In the genomic region with DNA sequence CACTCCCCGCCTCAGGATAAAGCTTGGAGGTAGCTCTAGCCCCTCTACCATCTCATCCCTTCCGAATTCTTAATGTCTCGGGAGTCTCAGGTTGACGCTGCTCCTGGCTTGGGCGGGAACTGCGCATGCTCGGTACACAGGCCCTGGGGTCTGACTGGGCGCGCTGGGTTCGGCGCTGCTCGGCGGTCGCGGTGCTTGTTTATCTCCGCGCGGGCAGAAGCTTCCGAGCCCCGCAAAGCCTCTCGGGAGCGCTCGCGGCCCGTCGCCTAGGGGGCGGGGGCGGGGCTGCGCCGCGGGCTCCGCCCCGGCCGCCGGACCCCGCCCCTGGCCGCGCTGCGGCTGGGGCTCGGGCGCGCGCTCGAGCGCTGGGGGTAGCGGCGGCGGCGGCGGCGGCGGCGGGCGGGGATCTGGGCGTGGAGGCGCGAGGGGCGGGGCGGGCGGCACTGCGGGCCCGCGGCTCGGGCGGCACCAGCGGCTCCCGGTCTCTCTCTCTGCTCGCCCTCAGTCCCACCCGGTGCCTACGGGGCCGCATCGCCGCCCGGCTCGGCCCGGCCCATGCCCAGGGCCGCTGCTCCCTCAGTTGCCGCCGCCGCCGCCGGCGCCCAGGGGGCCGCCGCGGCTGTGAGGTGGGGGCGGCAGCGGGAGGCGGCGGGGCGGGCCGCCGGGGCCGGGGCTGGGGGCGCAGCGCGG, we compare ENCODE assay signal across 1 cellular context.
TF ChIP-seq lines count a peak whose summit lies in the region.

A gene (plus strand): TSS at position 443 of the 690 bp plus-strand sequence. CDS start 302 bp downstream, outside the sequence.

TF ChIP-seq in K562, 482 proteins besides CTCF, POLR2A, EP300 and RAD21 (continued from another document and continues in another):
- TF ChIP-seq ZNF121 (CRISPR knock-in tag; conservative IDR thresholded peaks at IDR 0.05) (no peak), NFRKB (IDR thresholded peaks at IDR 0.05; ENCODE audit: low read depth) (0 out of 2 replicates have a peak, but pooled peaks have one; percentile 6), NR2C2 (CRISPR knock-in tag; IDR thresholded peaks at IDR 0.05) (no peak), NR2C2 (tag; IDR thresholded peaks at IDR 0.05) (no peak), POLR2G (IDR thresholded peaks at IDR 0.05; ENCODE audit: low read depth, low read length) (peak; percentile 76), FOXK1 (CRISPR knock-in tag; IDR thresholded peaks at IDR 0.05; ENCODE audit: borderline replicate concordance) (0 out of 2 replicates have a peak, but pooled peaks have one; percentile 66), SRSF1 (IDR thresholded peaks at IDR 0.05; ENCODE audit: low read depth, low read length) (no peak), C11orf30 (IDR thresholded peaks at IDR 0.05; ENCODE audit: low read depth) (no peak), HDGF (IDR thresholded peaks at IDR 0.05) (no peak), RCOR1 (IDR thresholded peaks at IDR 0.05; ENCODE audit: borderline replicate concordance in 1 of 2, low read depth in 2 of 2, low read length in 2 of 2) (no peak), ZKSCAN3 (CRISPR knock-in tag; IDR thresholded peaks at IDR 0.05) (no peak), JUNB (CRISPR knock-in tag; conservative IDR thresholded peaks at IDR 0.05) (no peak), POLR2H (tag; IDR thresholded peaks at IDR 0.05; ENCODE audit: low read depth) (peak; percentile 51; the same call in 1 of the 2 replicates), FOXK2 (conservative IDR thresholded peaks at IDR 0.05 in 1 of 2, IDR thresholded peaks at IDR 0.05 in 1 of 2; ENCODE audit: low read depth in 2 of 2) (peak; percentile 95 to 97), RBBP5 (IDR thresholded peaks at IDR 0.05; ENCODE audit: borderline replicate concordance, insufficient read depth, low read length, poor library complexity, severe bottlenecking) (peak; percentile 40), CCNT2 (IDR thresholded peaks at IDR 0.05; ENCODE audit: borderline replicate concordance, extremely low read depth, insufficient read length, low read depth, low read length) (peak; percentile 24), GATAD2B (IDR thresholded peaks at IDR 0.05; ENCODE audit: borderline replicate concordance) (no peak), ZNF143 (CRISPR knock-in tag; IDR thresholded peaks at IDR 0.05) (peak; percentile 70), GABPA (tag; conservative IDR thresholded peaks at IDR 0.05; ENCODE audit: low read depth) (peak; percentile 20; the same call in 1 of the 2 replicates), SRSF3 (IDR thresholded peaks at IDR 0.05; ENCODE audit: insufficient read depth, low read length) (no peak), HDAC1 (IDR thresholded peaks at IDR 0.05) (0 out of 4 replicates have a peak, but pooled peaks of 1 of the 2 experiments have one; percentile 1), PHF8 (IDR thresholded peaks at IDR 0.05; ENCODE audit: borderline replicate concordance, low read length) (peak; percentile 1; the same call in 1 of the 2 replicates), PTTG1 (tag; IDR thresholded peaks at IDR 0.05; ENCODE audit: low read depth) (no peak), GATAD2A (IDR thresholded peaks at IDR 0.05) (no peak)
- TF ChIP-seq, protein P1, sequence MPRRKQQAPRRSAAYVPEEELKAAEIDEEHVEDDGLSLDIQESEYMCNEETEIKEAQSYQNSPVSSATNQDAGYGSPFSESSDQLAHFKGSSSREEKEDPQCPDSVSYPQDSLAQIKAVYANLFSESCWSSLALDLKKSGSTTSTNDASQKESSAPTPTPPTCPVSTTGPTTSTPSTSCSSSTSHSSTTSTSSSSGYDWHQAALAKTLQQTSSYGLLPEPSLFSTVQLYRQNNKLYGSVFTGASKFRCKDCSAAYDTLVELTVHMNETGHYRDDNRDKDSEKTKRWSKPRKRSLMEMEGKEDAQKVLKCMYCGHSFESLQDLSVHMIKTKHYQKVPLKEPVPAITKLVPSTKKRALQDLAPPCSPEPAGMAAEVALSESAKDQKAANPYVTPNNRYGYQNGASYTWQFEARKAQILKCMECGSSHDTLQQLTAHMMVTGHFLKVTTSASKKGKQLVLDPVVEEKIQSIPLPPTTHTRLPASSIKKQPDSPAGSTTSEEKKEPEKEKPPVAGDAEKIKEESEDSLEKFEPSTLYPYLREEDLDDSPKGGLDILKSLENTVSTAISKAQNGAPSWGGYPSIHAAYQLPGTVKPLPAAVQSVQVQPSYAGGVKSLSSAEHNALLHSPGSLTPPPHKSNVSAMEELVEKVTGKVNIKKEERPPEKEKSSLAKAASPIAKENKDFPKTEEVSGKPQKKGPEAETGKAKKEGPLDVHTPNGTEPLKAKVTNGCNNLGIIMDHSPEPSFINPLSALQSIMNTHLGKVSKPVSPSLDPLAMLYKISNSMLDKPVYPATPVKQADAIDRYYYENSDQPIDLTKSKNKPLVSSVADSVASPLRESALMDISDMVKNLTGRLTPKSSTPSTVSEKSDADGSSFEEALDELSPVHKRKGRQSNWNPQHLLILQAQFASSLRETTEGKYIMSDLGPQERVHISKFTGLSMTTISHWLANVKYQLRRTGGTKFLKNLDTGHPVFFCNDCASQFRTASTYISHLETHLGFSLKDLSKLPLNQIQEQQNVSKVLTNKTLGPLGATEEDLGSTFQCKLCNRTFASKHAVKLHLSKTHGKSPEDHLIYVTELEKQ (CRISPR knock-in tag; IDR thresholded peaks at IDR 0.05), result no peak
- TF ChIP-seq, protein P2, sequence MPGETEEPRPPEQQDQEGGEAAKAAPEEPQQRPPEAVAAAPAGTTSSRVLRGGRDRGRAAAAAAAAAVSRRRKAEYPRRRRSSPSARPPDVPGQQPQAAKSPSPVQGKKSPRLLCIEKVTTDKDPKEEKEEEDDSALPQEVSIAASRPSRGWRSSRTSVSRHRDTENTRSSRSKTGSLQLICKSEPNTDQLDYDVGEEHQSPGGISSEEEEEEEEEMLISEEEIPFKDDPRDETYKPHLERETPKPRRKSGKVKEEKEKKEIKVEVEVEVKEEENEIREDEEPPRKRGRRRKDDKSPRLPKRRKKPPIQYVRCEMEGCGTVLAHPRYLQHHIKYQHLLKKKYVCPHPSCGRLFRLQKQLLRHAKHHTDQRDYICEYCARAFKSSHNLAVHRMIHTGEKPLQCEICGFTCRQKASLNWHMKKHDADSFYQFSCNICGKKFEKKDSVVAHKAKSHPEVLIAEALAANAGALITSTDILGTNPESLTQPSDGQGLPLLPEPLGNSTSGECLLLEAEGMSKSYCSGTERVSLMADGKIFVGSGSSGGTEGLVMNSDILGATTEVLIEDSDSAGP (CRISPR knock-in tag; IDR thresholded peaks at IDR 0.05), result no peak
- TF ChIP-seq, protein P3, sequence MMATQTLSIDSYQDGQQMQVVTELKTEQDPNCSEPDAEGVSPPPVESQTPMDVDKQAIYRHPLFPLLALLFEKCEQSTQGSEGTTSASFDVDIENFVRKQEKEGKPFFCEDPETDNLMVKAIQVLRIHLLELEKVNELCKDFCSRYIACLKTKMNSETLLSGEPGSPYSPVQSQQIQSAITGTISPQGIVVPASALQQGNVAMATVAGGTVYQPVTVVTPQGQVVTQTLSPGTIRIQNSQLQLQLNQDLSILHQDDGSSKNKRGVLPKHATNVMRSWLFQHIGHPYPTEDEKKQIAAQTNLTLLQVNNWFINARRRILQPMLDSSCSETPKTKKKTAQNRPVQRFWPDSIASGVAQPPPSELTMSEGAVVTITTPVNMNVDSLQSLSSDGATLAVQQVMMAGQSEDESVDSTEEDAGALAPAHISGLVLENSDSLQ (IDR thresholded peaks at IDR 0.05), result no peak
- TF ChIP-seq, protein P4, sequence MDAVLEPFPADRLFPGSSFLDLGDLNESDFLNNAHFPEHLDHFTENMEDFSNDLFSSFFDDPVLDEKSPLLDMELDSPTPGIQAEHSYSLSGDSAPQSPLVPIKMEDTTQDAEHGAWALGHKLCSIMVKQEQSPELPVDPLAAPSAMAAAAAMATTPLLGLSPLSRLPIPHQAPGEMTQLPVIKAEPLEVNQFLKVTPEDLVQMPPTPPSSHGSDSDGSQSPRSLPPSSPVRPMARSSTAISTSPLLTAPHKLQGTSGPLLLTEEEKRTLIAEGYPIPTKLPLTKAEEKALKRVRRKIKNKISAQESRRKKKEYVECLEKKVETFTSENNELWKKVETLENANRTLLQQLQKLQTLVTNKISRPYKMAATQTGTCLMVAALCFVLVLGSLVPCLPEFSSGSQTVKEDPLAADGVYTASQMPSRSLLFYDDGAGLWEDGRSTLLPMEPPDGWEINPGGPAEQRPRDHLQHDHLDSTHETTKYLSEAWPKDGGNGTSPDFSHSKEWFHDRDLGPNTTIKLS (IDR thresholded peaks at IDR 0.05; ENCODE audit: borderline replicate concordance, low read depth), result no peak
- TF ChIP-seq, protein P5, sequence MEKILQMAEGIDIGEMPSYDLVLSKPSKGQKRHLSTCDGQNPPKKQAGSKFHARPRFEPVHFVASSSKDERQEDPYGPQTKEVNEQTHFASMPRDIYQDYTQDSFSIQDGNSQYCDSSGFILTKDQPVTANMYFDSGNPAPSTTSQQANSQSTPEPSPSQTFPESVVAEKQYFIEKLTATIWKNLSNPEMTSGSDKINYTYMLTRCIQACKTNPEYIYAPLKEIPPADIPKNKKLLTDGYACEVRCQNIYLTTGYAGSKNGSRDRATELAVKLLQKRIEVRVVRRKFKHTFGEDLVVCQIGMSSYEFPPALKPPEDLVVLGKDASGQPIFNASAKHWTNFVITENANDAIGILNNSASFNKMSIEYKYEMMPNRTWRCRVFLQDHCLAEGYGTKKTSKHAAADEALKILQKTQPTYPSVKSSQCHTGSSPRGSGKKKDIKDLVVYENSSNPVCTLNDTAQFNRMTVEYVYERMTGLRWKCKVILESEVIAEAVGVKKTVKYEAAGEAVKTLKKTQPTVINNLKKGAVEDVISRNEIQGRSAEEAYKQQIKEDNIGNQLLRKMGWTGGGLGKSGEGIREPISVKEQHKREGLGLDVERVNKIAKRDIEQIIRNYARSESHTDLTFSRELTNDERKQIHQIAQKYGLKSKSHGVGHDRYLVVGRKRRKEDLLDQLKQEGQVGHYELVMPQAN (IDR thresholded peaks at IDR 0.05; ENCODE audit: borderline replicate concordance), result 0 out of 2 replicates have a peak, but pooled peaks have one; percentile 63
- TF ChIP-seq, protein P6, sequence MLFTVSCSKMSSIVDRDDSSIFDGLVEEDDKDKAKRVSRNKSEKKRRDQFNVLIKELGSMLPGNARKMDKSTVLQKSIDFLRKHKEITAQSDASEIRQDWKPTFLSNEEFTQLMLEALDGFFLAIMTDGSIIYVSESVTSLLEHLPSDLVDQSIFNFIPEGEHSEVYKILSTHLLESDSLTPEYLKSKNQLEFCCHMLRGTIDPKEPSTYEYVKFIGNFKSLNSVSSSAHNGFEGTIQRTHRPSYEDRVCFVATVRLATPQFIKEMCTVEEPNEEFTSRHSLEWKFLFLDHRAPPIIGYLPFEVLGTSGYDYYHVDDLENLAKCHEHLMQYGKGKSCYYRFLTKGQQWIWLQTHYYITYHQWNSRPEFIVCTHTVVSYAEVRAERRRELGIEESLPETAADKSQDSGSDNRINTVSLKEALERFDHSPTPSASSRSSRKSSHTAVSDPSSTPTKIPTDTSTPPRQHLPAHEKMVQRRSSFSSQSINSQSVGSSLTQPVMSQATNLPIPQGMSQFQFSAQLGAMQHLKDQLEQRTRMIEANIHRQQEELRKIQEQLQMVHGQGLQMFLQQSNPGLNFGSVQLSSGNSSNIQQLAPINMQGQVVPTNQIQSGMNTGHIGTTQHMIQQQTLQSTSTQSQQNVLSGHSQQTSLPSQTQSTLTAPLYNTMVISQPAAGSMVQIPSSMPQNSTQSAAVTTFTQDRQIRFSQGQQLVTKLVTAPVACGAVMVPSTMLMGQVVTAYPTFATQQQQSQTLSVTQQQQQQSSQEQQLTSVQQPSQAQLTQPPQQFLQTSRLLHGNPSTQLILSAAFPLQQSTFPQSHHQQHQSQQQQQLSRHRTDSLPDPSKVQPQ (CRISPR knock-in tag; IDR thresholded peaks at IDR 0.05; ENCODE audit: borderline replicate concordance), result no peak
- TF ChIP-seq, protein P7, sequence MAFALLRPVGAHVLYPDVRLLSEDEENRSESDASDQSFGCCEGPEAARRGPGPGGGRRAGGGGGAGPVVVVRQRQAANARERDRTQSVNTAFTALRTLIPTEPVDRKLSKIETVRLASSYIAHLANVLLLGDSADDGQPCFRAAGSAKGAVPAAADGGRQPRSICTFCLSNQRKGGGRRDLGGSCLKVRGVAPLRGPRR (CRISPR knock-in tag; IDR thresholded peaks at IDR 0.05), result no peak
- TF ChIP-seq, protein P8, sequence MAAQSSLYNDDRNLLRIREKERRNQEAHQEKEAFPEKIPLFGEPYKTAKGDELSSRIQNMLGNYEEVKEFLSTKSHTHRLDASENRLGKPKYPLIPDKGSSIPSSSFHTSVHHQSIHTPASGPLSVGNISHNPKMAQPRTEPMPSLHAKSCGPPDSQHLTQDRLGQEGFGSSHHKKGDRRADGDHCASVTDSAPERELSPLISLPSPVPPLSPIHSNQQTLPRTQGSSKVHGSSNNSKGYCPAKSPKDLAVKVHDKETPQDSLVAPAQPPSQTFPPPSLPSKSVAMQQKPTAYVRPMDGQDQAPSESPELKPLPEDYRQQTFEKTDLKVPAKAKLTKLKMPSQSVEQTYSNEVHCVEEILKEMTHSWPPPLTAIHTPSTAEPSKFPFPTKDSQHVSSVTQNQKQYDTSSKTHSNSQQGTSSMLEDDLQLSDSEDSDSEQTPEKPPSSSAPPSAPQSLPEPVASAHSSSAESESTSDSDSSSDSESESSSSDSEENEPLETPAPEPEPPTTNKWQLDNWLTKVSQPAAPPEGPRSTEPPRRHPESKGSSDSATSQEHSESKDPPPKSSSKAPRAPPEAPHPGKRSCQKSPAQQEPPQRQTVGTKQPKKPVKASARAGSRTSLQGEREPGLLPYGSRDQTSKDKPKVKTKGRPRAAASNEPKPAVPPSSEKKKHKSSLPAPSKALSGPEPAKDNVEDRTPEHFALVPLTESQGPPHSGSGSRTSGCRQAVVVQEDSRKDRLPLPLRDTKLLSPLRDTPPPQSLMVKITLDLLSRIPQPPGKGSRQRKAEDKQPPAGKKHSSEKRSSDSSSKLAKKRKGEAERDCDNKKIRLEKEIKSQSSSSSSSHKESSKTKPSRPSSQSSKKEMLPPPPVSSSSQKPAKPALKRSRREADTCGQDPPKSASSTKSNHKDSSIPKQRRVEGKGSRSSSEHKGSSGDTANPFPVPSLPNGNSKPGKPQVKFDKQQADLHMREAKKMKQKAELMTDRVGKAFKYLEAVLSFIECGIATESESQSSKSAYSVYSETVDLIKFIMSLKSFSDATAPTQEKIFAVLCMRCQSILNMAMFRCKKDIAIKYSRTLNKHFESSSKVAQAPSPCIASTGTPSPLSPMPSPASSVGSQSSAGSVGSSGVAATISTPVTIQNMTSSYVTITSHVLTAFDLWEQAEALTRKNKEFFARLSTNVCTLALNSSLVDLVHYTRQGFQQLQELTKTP (IDR thresholded peaks at IDR 0.05; ENCODE audit: low read depth in 1 of 2, partially characterized antibody in 2 of 2), result peak in 1 of 2 experiments; percentile 6
- TF ChIP-seq, protein P9, sequence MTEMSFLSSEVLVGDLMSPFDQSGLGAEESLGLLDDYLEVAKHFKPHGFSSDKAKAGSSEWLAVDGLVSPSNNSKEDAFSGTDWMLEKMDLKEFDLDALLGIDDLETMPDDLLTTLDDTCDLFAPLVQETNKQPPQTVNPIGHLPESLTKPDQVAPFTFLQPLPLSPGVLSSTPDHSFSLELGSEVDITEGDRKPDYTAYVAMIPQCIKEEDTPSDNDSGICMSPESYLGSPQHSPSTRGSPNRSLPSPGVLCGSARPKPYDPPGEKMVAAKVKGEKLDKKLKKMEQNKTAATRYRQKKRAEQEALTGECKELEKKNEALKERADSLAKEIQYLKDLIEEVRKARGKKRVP (CRISPR knock-in tag; IDR thresholded peaks at IDR 0.05), result 0 out of 2 replicates have a peak, but pooled peaks have one; percentile 36
- TF ChIP-seq, protein P10, sequence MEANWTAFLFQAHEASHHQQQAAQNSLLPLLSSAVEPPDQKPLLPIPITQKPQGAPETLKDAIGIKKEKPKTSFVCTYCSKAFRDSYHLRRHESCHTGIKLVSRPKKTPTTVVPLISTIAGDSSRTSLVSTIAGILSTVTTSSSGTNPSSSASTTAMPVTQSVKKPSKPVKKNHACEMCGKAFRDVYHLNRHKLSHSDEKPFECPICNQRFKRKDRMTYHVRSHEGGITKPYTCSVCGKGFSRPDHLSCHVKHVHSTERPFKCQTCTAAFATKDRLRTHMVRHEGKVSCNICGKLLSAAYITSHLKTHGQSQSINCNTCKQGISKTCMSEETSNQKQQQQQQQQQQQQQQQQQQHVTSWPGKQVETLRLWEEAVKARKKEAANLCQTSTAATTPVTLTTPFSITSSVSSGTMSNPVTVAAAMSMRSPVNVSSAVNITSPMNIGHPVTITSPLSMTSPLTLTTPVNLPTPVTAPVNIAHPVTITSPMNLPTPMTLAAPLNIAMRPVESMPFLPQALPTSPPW (CRISPR knock-in tag; IDR thresholded peaks at IDR 0.05), result peak; percentile 81
